8 cellular contexts compared by ENCODE assay signal in the genomic region with DNA sequence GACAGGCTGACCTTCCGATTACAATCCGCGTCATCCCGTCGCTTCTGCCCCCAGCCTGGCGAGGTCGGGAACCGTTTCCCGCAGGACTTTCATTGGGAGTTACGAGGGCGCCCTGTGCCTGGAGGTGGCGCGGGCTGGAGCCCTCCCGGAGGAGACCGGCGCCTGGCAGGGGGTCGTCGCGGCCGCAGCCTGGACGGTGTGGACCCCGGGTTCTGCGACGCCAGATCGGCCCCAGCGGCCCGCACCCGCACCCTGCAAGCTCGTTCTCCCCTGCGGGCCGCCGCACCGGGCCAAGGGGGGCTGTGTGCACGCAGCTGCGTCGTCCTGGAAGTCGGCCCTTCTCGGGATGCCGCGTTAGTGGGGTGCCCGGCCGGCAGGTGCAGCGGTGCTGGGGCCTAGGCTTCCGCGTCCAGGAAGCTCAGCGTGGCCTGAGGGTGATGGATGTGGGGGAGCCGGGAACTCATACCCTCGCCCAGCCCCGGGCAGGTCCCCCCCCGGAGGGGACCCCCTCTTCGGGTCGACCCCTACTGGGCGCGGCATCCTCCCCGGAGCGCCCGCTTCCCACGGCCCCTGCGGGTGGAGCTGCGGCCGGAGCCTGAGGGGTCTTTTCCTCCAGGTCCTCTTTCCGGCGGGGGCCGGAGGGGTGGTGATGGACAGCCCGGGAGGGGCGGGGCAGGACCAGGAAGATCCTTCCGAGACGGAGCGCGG.
DNase-seq lines count a peak whose midpoint lies in the region; ATAC-seq and TF ChIP-seq lines count a peak whose summit lies in the region.

No MANE protein-coding gene starts in this region.

- peaks cover under 1% of the 10 kb centered on the region for H3K9me3 Mint-ChIP-seq in WTC11

- peak; percentile 28 for ATAC-seq in HG03159 (IDR thresholded peaks at IDR 0.05; ENCODE audit: unreplicated experiment)
- ATAC-seq in WTC11: peak; percentile 29

- no peak for TF ChIP-seq CTCF in WTC11 (IDR thresholded peaks at IDR 0.05)
- TF ChIP-seq CTCF in foreskin fibroblast (IDR thresholded peaks at IDR 0.05; ENCODE audit: low read depth, low read length): no peak
- no peak for TF ChIP-seq CTCF in prostate gland (IDR thresholded peaks at IDR 0.05)

- H3K4me3 ChIP-seq in foreskin fibroblast (ENCODE audit: low read depth in 1 of 2, low read length in 2 of 2) (peak overlapping the region; percentile 62 to 71), prostate gland (peak overlapping the region; percentile 60 to 82)

- H3K27ac Mint-ChIP-seq in WTC11: peak overlapping the region; percentile 92; the same call in 1 of the 2 replicates

- H3K27ac ChIP-seq in prostate gland: peak overlapping the region; percentile 90 to 91

- H3K4me3 Mint-ChIP-seq in WTC11: peak overlapping the region; percentile 80

- no peaks in the 10 kb centered on the region for H3K36me3 ChIP-seq in prostate gland

- intact Hi-C loops in prostate gland (cut with DNase I): loop anchor here (5.0 kb wide), 1 partner anchor 46 kb away; no protein-coding TSS in a partner anchor

- peaks cover 3% of the 10 kb centered on the region for H3K36me3 Mint-ChIP-seq in WTC11

- H3K4me1 Mint-ChIP-seq in WTC11: peaks cover 47% of the 10 kb centered on the region

- POLR2A ChIA-PET in WTC11 (lab: Charles Lee): interaction anchor here (0.7 kb wide), 1 partner anchor 9 kb away, joined by 6 read pairs; no protein-coding TSS in a partner anchor

- H3K4me1 ChIP-seq in prostate gland (replicated peaks): peaks cover 20% of the 10 kb centered on the region

- peak; percentile 36 for DNase-seq in stimulated activated CD4-positive, alpha-beta T cell treated with anti-CD3 and anti-CD28 coated beads, Interleukin-12 subunit alpha, Interleukin-12 subunit beta, amount 100 ng/mL, for 4 hours
- DNase-seq in stimulated activated CD4-positive, alpha-beta T cell treated with anti-CD3 and anti-CD28 coated beads, Interleukin-1b, Interleukin-23, amount 100 ng/mL, for 48 hours: no peak
- DNase-seq in WTC11 (ENCODE audit: low spot score) (peak; percentile 57), foreskin fibroblast (no peak), prostate gland (ENCODE audit: low spot score) (no peak), NCI-H226 (no peak), NCI-H1694 treated with DMSO at 0.1 percent for 48 hours (lab: John Stamatoyannopoulos, UW) (no peak)

- peak; percentile 49 for TF ChIP-seq POLR2A in prostate gland (IDR thresholded peaks at IDR 0.05)

- CTCF ChIA-PET in WTC11 (lab: Charles Lee): interaction anchor here (0.9 to 3.6 kb wide), 12 partner anchors 11 to 572 kb away, joined by 3 to 24 read pairs (median 4); no protein-coding TSS in a partner anchor

- no peaks in the 10 kb centered on the region for H3K27me3 ChIP-seq in prostate gland (replicated peaks; ENCODE audit: insufficient read depth)

- no peaks in the 10 kb centered on the region for H3K27me3 Mint-ChIP-seq in WTC11 (ENCODE audit: low read depth)

- 11% methylated on average over 42 of the region's 70 CpGs for WGBS in prostate gland

- no peaks in the 10 kb centered on the region for H3K9me3 ChIP-seq in prostate gland

TF ChIP-seq in WTC11, 78 proteins besides CTCF, POLR2A, EP300 and RAD21 (continues in another document):
- peak; percentile 38; the same call in 1 of the 2 replicates for TF ChIP-seq ETV6 (CRISPR knock-in tag; IDR thresholded peaks at IDR 0.05)
- no peak for TF ChIP-seq PRDM15 (CRISPR knock-in tag; IDR thresholded peaks at IDR 0.05)
- TF ChIP-seq TP53 (CRISPR knock-in tag; IDR thresholded peaks at IDR 0.05): peak; percentile 55; the same call in 1 of the 2 replicates
- TF ChIP-seq ZNF425 (CRISPR knock-in tag; conservative IDR thresholded peaks at IDR 0.05): no peak
- no peak for TF ChIP-seq SOX15 (CRISPR knock-in tag; IDR thresholded peaks at IDR 0.05)
- TF ChIP-seq JAZF1 (CRISPR knock-in tag; IDR thresholded peaks at IDR 0.05): no peak
- TF ChIP-seq ZNF263 (CRISPR knock-in tag; IDR thresholded peaks at IDR 0.05; ENCODE audit: low read depth): no peak
- TF ChIP-seq FOXK1 (CRISPR knock-in tag; IDR thresholded peaks at IDR 0.05): no peak
- TF ChIP-seq, protein P1, sequence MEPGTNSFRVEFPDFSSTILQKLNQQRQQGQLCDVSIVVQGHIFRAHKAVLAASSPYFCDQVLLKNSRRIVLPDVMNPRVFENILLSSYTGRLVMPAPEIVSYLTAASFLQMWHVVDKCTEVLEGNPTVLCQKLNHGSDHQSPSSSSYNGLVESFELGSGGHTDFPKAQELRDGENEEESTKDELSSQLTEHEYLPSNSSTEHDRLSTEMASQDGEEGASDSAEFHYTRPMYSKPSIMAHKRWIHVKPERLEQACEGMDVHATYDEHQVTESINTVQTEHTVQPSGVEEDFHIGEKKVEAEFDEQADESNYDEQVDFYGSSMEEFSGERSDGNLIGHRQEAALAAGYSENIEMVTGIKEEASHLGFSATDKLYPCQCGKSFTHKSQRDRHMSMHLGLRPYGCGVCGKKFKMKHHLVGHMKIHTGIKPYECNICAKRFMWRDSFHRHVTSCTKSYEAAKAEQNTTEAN (CRISPR knock-in tag; IDR thresholded peaks at IDR 0.05): no peak
- TF ChIP-seq ZNF396 (CRISPR knock-in tag; IDR thresholded peaks at IDR 0.05; ENCODE audit: borderline replicate concordance): no peak
- TF ChIP-seq OVOL2 (CRISPR knock-in tag; IDR thresholded peaks at IDR 0.05; ENCODE audit: borderline replicate concordance): no peak
- no peak for TF ChIP-seq MLX (CRISPR knock-in tag; IDR thresholded peaks at IDR 0.05)
- TF ChIP-seq, protein P2, sequence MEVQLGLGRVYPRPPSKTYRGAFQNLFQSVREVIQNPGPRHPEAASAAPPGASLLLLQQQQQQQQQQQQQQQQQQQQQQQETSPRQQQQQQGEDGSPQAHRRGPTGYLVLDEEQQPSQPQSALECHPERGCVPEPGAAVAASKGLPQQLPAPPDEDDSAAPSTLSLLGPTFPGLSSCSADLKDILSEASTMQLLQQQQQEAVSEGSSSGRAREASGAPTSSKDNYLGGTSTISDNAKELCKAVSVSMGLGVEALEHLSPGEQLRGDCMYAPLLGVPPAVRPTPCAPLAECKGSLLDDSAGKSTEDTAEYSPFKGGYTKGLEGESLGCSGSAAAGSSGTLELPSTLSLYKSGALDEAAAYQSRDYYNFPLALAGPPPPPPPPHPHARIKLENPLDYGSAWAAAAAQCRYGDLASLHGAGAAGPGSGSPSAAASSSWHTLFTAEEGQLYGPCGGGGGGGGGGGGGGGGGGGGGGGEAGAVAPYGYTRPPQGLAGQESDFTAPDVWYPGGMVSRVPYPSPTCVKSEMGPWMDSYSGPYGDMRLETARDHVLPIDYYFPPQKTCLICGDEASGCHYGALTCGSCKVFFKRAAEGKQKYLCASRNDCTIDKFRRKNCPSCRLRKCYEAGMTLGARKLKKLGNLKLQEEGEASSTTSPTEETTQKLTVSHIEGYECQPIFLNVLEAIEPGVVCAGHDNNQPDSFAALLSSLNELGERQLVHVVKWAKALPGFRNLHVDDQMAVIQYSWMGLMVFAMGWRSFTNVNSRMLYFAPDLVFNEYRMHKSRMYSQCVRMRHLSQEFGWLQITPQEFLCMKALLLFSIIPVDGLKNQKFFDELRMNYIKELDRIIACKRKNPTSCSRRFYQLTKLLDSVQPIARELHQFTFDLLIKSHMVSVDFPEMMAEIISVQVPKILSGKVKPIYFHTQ (CRISPR knock-in tag; IDR thresholded peaks at IDR 0.05): no peak

Comparison
In these comparisons a context has a peak if more than half of its experiments do, and no peak if none do; other contexts are left out.
1. DNase-seq: peak in stimulated activated CD4-positive, alpha-beta T cell treated with anti-CD3 and anti-CD28 coated beads, Interleukin-12 subunit alpha, Interleukin-12 subunit beta, amount 100 ng/mL, for 4 hours (single experiment) and WTC11 (single experiment); none in stimulated activated CD4-positive, alpha-beta T cell treated with anti-CD3 and anti-CD28 coated beads, Interleukin-1b, Interleukin-23, amount 100 ng/mL, for 48 hours (single experiment), foreskin fibroblast (0 of 2), prostate gland (single experiment), NCI-H226 (single experiment) and NCI-H1694 treated with DMSO at 0.1 percent for 48 hours (single experiment).